In the genomic region with DNA sequence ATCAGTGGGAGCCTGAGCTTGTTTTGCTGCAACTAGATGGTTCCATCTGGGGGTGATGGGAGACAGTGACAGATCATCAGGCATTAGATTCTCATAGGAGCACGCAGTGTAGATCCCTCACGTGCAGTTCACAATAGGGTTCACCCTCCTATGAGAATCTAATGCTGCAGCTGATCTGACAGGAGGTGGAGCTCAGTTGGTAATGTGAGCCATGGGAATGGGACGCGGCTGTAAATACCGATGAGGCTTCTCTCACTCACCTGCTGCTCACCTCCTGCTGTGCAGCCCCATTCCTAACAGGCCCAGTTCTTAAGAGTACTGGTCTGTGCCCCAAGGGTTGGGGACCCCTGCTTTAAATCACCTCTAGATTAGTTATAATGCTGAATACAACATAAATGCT, we compare ENCODE assay signal across 1 cellular context.
TF ChIP-seq lines count a peak whose summit lies in the region.

No MANE protein-coding gene starts in this region.

TF ChIP-seq in Ishikawa, 13 proteins besides CTCF, POLR2A, EP300 and RAD21 (continued from another document):
- TF ChIP-seq, protein P1, sequence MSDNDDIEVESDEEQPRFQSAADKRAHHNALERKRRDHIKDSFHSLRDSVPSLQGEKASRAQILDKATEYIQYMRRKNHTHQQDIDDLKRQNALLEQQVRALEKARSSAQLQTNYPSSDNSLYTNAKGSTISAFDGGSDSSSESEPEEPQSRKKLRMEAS (IDR thresholded peaks at IDR 0.05), result 0 out of 2 replicates have a peak, but pooled peaks have one; percentile 30
- no peak for TF ChIP-seq TAF1 (IDR thresholded peaks at IDR 0.05; ENCODE audit: low read depth)
